ENCODE assay signal across 8 cellular contexts in genomic region chr6:157274116-157274470, GRCh38. TPM values are rescaled to one million over a fixed set of nuclear protein-coding genes. Genes with fewer than 3 reads are reported as not detected.
A peak's percentile ranks its signal among the peaks of the same experiment; 100 is the strongest.
DNase-seq lines count a peak whose midpoint lies in the region; ATAC-seq, FAIRE-seq and TF ChIP-seq lines count a peak whose summit lies in the region.

No MANE protein-coding gene starts in this region.

- POLR2A ChIA-PET in PC-3 (lab: Charles Lee; ENCODE audit: unreplicated experiment) = no interaction called here

- H4K20me1 ChIP-seq in PC-3 (ENCODE audit: low read length) = no peaks in the 10 kb centered on the region

- TF ChIP-seq POLR2A in esophagus squamous epithelium (IDR thresholded peaks at IDR 0.05) = no peak

- H3K4me1 ChIP-seq in PC-3 (ENCODE audit: insufficient read depth, low read length) (peaks cover 3% of the 10 kb centered on the region; the same call in 1 of the 2 replicates), esophagus squamous epithelium (peaks cover 0 to 36% (median 11%) of the 10 kb centered on the region in 3 donors), rectal smooth muscle tissue (ENCODE audit: control insufficient read depth, insufficient read depth, low read length) (no peaks in the 10 kb centered on the region)

- H3K9ac ChIP-seq in PC-3 (ENCODE audit: low read length) = peak overlapping the region; percentile 68
- H3K9ac ChIP-seq in rectal smooth muscle tissue (ENCODE audit: low read length) = peak overlapping the region; percentile 5

- H3K27ac ChIP-seq in PC-3 (ENCODE audit: low read length) (no peak overlapping the region), esophagus squamous epithelium (peak overlapping the region; percentile 79 to 90 (median 86)), rectal smooth muscle tissue (ENCODE audit: low read depth, low read length) (no peak overlapping the region)

- BruUV-seq in PC-3 (replicated peaks; lab: Mats Ljungman, UMichigan) = no TSS peak

- H3K79me2 ChIP-seq in PC-3 (ENCODE audit: low read length) = no peaks in the 10 kb centered on the region

- peak overlapping the region; percentile 89 for H3K4me2 ChIP-seq in PC-3 (ENCODE audit: low read length)

- DNase-seq in PC-3 = no peak
- no peak for DNase-seq in esophagus squamous epithelium (lab: John Stamatoyannopoulos, UW)
- DNase-seq in HTR-8/SVneo (ENCODE audit: insufficient read length, low spot score) = no peak
- no peak for DNase-seq in posterior vena cava (ENCODE audit: low spot score)
- no peak for DNase-seq in NCI-H526 treated with DMSO at 0.1 percent for 48 hours (lab: John Stamatoyannopoulos, UW)

- H2AFZ ChIP-seq in PC-3 (ENCODE audit: low read length) = peak overlapping the region; percentile 96

- H3K27me3 ChIP-seq in PC-3 (ENCODE audit: low read length) (no peaks in the 10 kb centered on the region), esophagus squamous epithelium (no peaks in the 10 kb centered on the region), rectal smooth muscle tissue (ENCODE audit: control insufficient read depth, insufficient read depth, low read length) (no peaks in the 10 kb centered on the region)

- WGBS in esophagus squamous epithelium, 2 donors = 0 to 19% methylated on average over 4 to 18 of the region's 18 CpGs

- H3K4me3 ChIP-seq in PC-3 (ENCODE audit: low read length) (peak overlapping the region; percentile 81), esophagus squamous epithelium (peak overlapping the region; percentile 53 to 69 (median 65)), rectal smooth muscle tissue (ENCODE audit: low read length) (peak overlapping the region; percentile 74)

- CTCF ChIA-PET in PC-3 (lab: Charles Lee) = no interaction called here

- FAIRE-seq in HTR-8/SVneo (lab: Jason Lieb, UNC) = no peak

- H3K36me3 ChIP-seq in PC-3 (ENCODE audit: low read depth, low read length) (no peaks in the 10 kb centered on the region), esophagus squamous epithelium (no peaks in the 10 kb centered on the region), rectal smooth muscle tissue (ENCODE audit: control insufficient read depth, insufficient read depth, low read length) (no peaks in the 10 kb centered on the region)

- TF ChIP-seq CTCF in PC-3 (conservative IDR thresholded peaks at IDR 0.05; ENCODE audit: low read depth, low read length) = no peak
- TF ChIP-seq CTCF in esophagus squamous epithelium (IDR thresholded peaks at IDR 0.05) = no peak

- intact Hi-C loops in PC-3 (cut with micrococcal nuclease) = loop anchor here (2.0 kb wide), 1 partner anchor 47 kb away; no protein-coding TSS in a partner anchor
- intact Hi-C loops in esophagus squamous epithelium (cut with DNase I) = loop anchor here (5.0 kb wide), 1 partner anchor 42 kb away; no protein-coding TSS in a partner anchor
- intact Hi-C loops in posterior vena cava (cut with DNase I) = loop anchor here (5.0 to 10.0 kb wide), 4 partner anchors 37 to 589 kb away; no protein-coding TSS in a partner anchor

- H3K9me2 ChIP-seq in PC-3 (replicated peaks; ENCODE audit: low read length) = no peaks in the 10 kb centered on the region

- no peaks in the 10 kb centered on the region for H3K9me3 ChIP-seq in PC-3 (ENCODE audit: low read length)
- no peaks in the 10 kb centered on the region for H3K9me3 ChIP-seq in esophagus squamous epithelium

- no peaks in the 10 kb centered on the region for H3F3A ChIP-seq in PC-3 (ENCODE audit: low read length, unreplicated experiment)

- ATAC-seq in GM18498 (IDR thresholded peaks at IDR 0.05; ENCODE audit: unreplicated experiment) (peak; percentile 24), PC-3 (no peak), GM21529 (IDR thresholded peaks at IDR 0.05; ENCODE audit: unreplicated experiment) (no peak)

RNA-seq across cellular contexts. Expression of gene TMEM242, which starts 49.2 kb away (rescaled TPM):
- total RNA-seq in PC-3 (2014; rRNA removed) = 7.9 and 10.3 TPM in 2 replicates
- 1 to 10 TPM; 2.7 to 8.0 (median 4.3) TPM for total RNA-seq in esophagus squamous epithelium
- total RNA-seq in posterior vena cava = 10 to 100 TPM; 11.8 to 12.6 TPM

Comparison
In these comparisons a context has a peak if more than half of its experiments do, and no peak if none do; other contexts are left out.
1. H3K27ac ChIP-seq: peak in esophagus squamous epithelium (4 of 4); none in PC-3 (single experiment) and rectal smooth muscle tissue (single experiment).
2. Peak in every context shown above with its lines, with median percentiles within 50 percentile points of each other: H3K4me3 ChIP-seq.